In genomic region chr11:12137005-12137690, GRCh38 we compare ENCODE assay signal across 13 cellular contexts. TPM values are rescaled to one million over a fixed set of nuclear protein-coding genes. Genes with fewer than 3 reads are reported as not detected.
DNase-seq lines count a peak whose midpoint lies in the region; ATAC-seq and TF ChIP-seq lines count a peak whose summit lies in the region.
"Had no signal": no experiment of that assay in that cellular context is flagged by ENCODE, and none has a peak within 500 bp of the region (broad histone marks: within the 10 kb centered on the region; RNA-seq: fewer than 3 reads in every experiment).

No MANE protein-coding gene starts in this region.

- no peaks in the 10 kb centered on the region for H3K27me3 Mint-ChIP-seq in T-helper 2 cell treated with Interferon-gamma antibody and Interleukin-4, amounts not matched to agents 5 μg/mL and 100 μg/mL, for 36 hours (ENCODE audit: low read depth)

- H3K4me2 ChIP-seq in OCI-LY7 (ENCODE audit: low read length): no peak overlapping the region

- no peak overlapping the region for H2AFZ ChIP-seq in OCI-LY7 (ENCODE audit: low read length)

- no peak for DNase-seq in T-helper 2 cell treated with Interferon-gamma antibody and Interleukin-4, amounts not matched to agents 5 μg/mL and 100 μg/mL, for 36 hours (ENCODE audit: low spot score)
- DNase-seq in T-helper 2 cell (no peak), body of pancreas (no peak), left lobe of liver (ENCODE audit: low spot score) (no peak), thoracic aorta (ENCODE audit: low spot score) (no peak), SIG-M5 (lab: John Stamatoyannopoulos, UW) (no peak), OCI-LY7 (ENCODE audit: low spot score) (no peak), NCI-H774 (lab: John Stamatoyannopoulos, UW) (no peak)
- DNase-seq: activated T-cell treated with anti-CD3 and anti-CD28 coated beads, Interleukin-2, amount 50 U/mL, for 1 hour; GF-D8; glutamatergic neuron; HCEC 1CT; stimulated activated naive CD8-positive, alpha-beta T cell treated with anti-CD3 and anti-CD28 coated beads, Interleukin-15, Interleukin-2, amounts not matched to agents 100 U/mL and 50 U/mL, for 24 hours had no signal

- ATAC-seq in body of pancreas (peak; percentile 15), left lobe of liver (peak; percentile 28), thoracic aorta (ENCODE audit: insufficient number of reproducible peaks, low FRiP score, low read depth) (no peak)
- ATAC-seq: stimulated activated naive CD8-positive, alpha-beta T cell treated with anti-CD3 and anti-CD28 coated beads, Interleukin-15, Interleukin-2, amounts not matched to agents 100 U/mL and 50 U/mL, for 24 hours had no signal

- CTCF ChIA-PET in OCI-LY7 (lab: Charles Lee; ENCODE audit: unreplicated experiment): no interaction called here

- no peaks in the 10 kb centered on the region for H3K9me2 ChIP-seq in OCI-LY7 (ENCODE audit: insufficient read depth, low read length)

- peak overlapping the region; percentile 45 for H3K27ac Mint-ChIP-seq in T-helper 2 cell treated with Interferon-gamma antibody and Interleukin-4, amounts not matched to agents 5 μg/mL and 100 μg/mL, for 36 hours

- H3K9me3 Mint-ChIP-seq in T-helper 2 cell treated with Interferon-gamma antibody and Interleukin-4, amounts not matched to agents 5 μg/mL and 100 μg/mL, for 36 hours: no peaks in the 10 kb centered on the region

- H3K9me3 ChIP-seq in body of pancreas: no peaks in the 10 kb centered on the region
- no peaks in the 10 kb centered on the region for H3K9me3 ChIP-seq in thoracic aorta
- no peaks in the 10 kb centered on the region for H3K9me3 ChIP-seq in OCI-LY7 (ENCODE audit: low read length)

- H3K4me3 ChIP-seq in body of pancreas (no peak overlapping the region), thoracic aorta (peak overlapping the region; percentile 2), OCI-LY7 (ENCODE audit: low read depth, low read length, poor library complexity, severe bottlenecking) (no peak overlapping the region)

- intact Hi-C loops in body of pancreas (cut with DNase I) (no loop called here), OCI-LY7 (cut with micrococcal nuclease; ENCODE audit: unreplicated experiment) (no loop called here)

- H3K36me3 ChIP-seq in body of pancreas (replicated peaks in 1 of 2; ENCODE audit: insufficient read depth in 1 of 2, low read depth in 2 of 2) (no peaks in the 10 kb centered on the region), thoracic aorta (peaks cover 7% of the 10 kb centered on the region), OCI-LY7 (ENCODE audit: insufficient read depth, low read length) (no peaks in the 10 kb centered on the region)

- no peaks in the 10 kb centered on the region for H3K79me2 ChIP-seq in OCI-LY7 (ENCODE audit: insufficient read depth, low read depth, low read length)

- no peaks in the 10 kb centered on the region for H4K20me1 ChIP-seq in OCI-LY7 (ENCODE audit: insufficient read depth, low read length)

- no peak overlapping the region for H3K4me3 Mint-ChIP-seq in T-helper 2 cell treated with Interferon-gamma antibody and Interleukin-4, amounts not matched to agents 5 μg/mL and 100 μg/mL, for 36 hours

- peaks cover 45% of the 10 kb centered on the region for H3K4me1 Mint-ChIP-seq in T-helper 2 cell treated with Interferon-gamma antibody and Interleukin-4, amounts not matched to agents 5 μg/mL and 100 μg/mL, for 36 hours (ENCODE audit: low read depth)

- TF ChIP-seq CTCF in body of pancreas (IDR thresholded peaks at IDR 0.05): no peak
- no peak for TF ChIP-seq CTCF in thoracic aorta (IDR thresholded peaks at IDR 0.05)
- TF ChIP-seq CTCF in OCI-LY7 (conservative IDR thresholded peaks at IDR 0.05; ENCODE audit: low read length): no peak

- H3K27ac ChIP-seq in body of pancreas (no peak overlapping the region), thoracic aorta (peak overlapping the region; percentile 94 to 95), OCI-LY7 (ENCODE audit: low read depth, low read length, poor library complexity, severe bottlenecking) (no peak overlapping the region)

- H3K27me3 ChIP-seq in body of pancreas (no peaks in the 10 kb centered on the region), thoracic aorta (replicated peaks; ENCODE audit: insufficient read depth) (no peaks in the 10 kb centered on the region)

- peaks cover 24% of the 10 kb centered on the region for H3K36me3 Mint-ChIP-seq in T-helper 2 cell treated with Interferon-gamma antibody and Interleukin-4, amounts not matched to agents 5 μg/mL and 100 μg/mL, for 36 hours (ENCODE audit: low read depth)

- no TSS peak for BruUV-seq in OCI-LY7 (replicated peaks; lab: Mats Ljungman, UMichigan)

- 81 to 88% methylated on average over 2 to 12 of the region's 12 CpGs for WGBS in body of pancreas, 2 donors

- TF ChIP-seq POLR2A in body of pancreas (IDR thresholded peaks at IDR 0.05): no peak

- no peaks in the 10 kb centered on the region for H3K4me1 ChIP-seq in body of pancreas
- H3K4me1 ChIP-seq in thoracic aorta (ENCODE audit: control insufficient read depth in 1 of 2, low read depth in 2 of 2): peaks cover 85 to 100% of the 10 kb centered on the region in 2 donors
- H3K4me1 ChIP-seq in OCI-LY7 (ENCODE audit: insufficient read depth, low read length, poor library complexity, severe bottlenecking): no peaks in the 10 kb centered on the region

- POLR2A ChIA-PET in OCI-LY7 (lab: Charles Lee): no interaction called here

RNA-seq across cellular contexts. Expression of gene MICAL2, which starts 26.8 kb away (rescaled TPM):
- 10 to 100 TPM; 16.6 to 24.4 TPM for total RNA-seq in body of pancreas
- total RNA-seq in left lobe of liver: 47.8 TPM
- total RNA-seq in thoracic aorta: 100 to 1,000 TPM; 791 to 989 TPM
- total RNA-seq in OCI-LY7 (2014; rRNA removed; shearing (Covaris generic)): not detected in 2 replicates
- total RNA-seq in OCI-LY7 (2022): 0.59 TPM in 1 of 2 replicates, not detected in the other

Comparison
In these comparisons a context has a peak if more than half of its experiments do, and no peak if none do; other contexts are left out.
1. H3K27ac ChIP-seq: peak in thoracic aorta (2 of 2); none in body of pancreas (0 of 4) and OCI-LY7 (single experiment).
2. RNA of gene MICAL2, which starts 26.8 kb away (total RNA-seq): 791 to 989 TPM in thoracic aorta; 47.8 TPM in left lobe of liver (single experiment), 16.6 to 24.4 TPM in body of pancreas and 0.59 TPM in OCI-LY7; every median in the first group is over 10 times any median in the second.